1 cellular context compared by ENCODE assay signal in genomic region chr1:155081472-155082300, GRCh38.
TF ChIP-seq lines count a peak whose summit lies in the region.

No MANE protein-coding gene starts in this region.

TF ChIP-seq in K562, 482 proteins besides CTCF, POLR2A, EP300 and RAD21:
- 0 out of 2 replicates have a peak, but pooled peaks have one; percentile 64 for TF ChIP-seq HDGF (IDR thresholded peaks at IDR 0.05)
- TF ChIP-seq ZNF699 (CRISPR knock-in tag; IDR thresholded peaks at IDR 0.05; ENCODE audit: insufficient replicate concordance), result no peak
- TF ChIP-seq NEUROD1 (IDR thresholded peaks at IDR 0.05; ENCODE audit: borderline replicate concordance, low read depth, low read length, partially characterized antibody), result no peak
- peak; percentile 89; the same call in 1 of the 2 replicates for TF ChIP-seq EZH2 (IDR thresholded peaks at IDR 0.05; ENCODE audit: borderline replicate concordance, low read depth, low read length)
- 0 out of 2 replicates have a peak, but pooled peaks have one; percentile 16 for TF ChIP-seq ZNF740 (CRISPR knock-in tag; IDR thresholded peaks at IDR 0.05)
- no peak for TF ChIP-seq ZNF740 (tag; IDR thresholded peaks at IDR 0.05)
- 0 out of 2 replicates have a peak, but pooled peaks have one; percentile 21 for TF ChIP-seq ZNF407 (IDR thresholded peaks at IDR 0.05; ENCODE audit: low read depth)
- 0 out of 2 replicates have a peak, but pooled peaks have one; percentile 28 for TF ChIP-seq HBP1 (CRISPR knock-in tag; IDR thresholded peaks at IDR 0.05)
- peak; percentile 34; the same call in 1 of the 2 replicates for TF ChIP-seq NR3C1 (CRISPR knock-in tag; IDR thresholded peaks at IDR 0.05)
- TF ChIP-seq RBM14 (IDR thresholded peaks at IDR 0.05; ENCODE audit: borderline replicate concordance, insufficient read depth, low read depth, low read length), result no peak
- no peak for TF ChIP-seq TCF7L2 (IDR thresholded peaks at IDR 0.05; ENCODE audit: low read depth, low read length)
- peak; percentile 34 for TF ChIP-seq PHF20 (IDR thresholded peaks at IDR 0.05; ENCODE audit: partially characterized antibody)
- TF ChIP-seq NKRF (IDR thresholded peaks at IDR 0.05; ENCODE audit: borderline replicate concordance), result peak; percentile 36; the same call in 1 of the 2 replicates
- TF ChIP-seq MLLT1 (IDR thresholded peaks at IDR 0.05), result peak; percentile 14 to 29; a peak in 1 of 4 replicates
- peak; percentile 67 to 92 for TF ChIP-seq E2F6 (IDR thresholded peaks at IDR 0.05; ENCODE audit: borderline replicate concordance in 1 of 2, extremely low read depth in 1 of 2, insufficient read depth in 1 of 2, insufficient read length in 1 of 2, low read depth in 1 of 2, low read length in 1 of 2, poor library complexity in 1 of 2, severe bottlenecking in 1 of 2)
- peak; percentile 74; the same call in 1 of the 2 replicates for TF ChIP-seq BCOR (IDR thresholded peaks at IDR 0.05)
- no peak for TF ChIP-seq FOXP4 (CRISPR knock-in tag; IDR thresholded peaks at IDR 0.05; ENCODE audit: borderline replicate concordance)
- TF ChIP-seq CHCHD3 (CRISPR knock-in tag; IDR thresholded peaks at IDR 0.05), result no peak
- TF ChIP-seq ARHGAP35 (IDR thresholded peaks at IDR 0.05; ENCODE audit: partially characterized antibody), result peak; percentile 65
- TF ChIP-seq MYC (IDR thresholded peaks at IDR 0.05; ENCODE audit: low read depth, low read length), result no peak
- TF ChIP-seq MYC (CRISPR knock-in tag; IDR thresholded peaks at IDR 0.05; ENCODE audit: borderline replicate concordance, low read depth), result no peak
- TF ChIP-seq ZKSCAN1 (IDR thresholded peaks at IDR 0.05; ENCODE audit: low read depth, low read length), result no peak
- TF ChIP-seq MAX (CRISPR knock-in tag; IDR thresholded peaks at IDR 0.05), result peak; percentile 26; the same call in 1 of the 2 replicates
- TF ChIP-seq ZNF512 (tag; IDR thresholded peaks at IDR 0.05), result 0 out of 2 replicates have a peak, but pooled peaks have one; percentile 10
